ENCODE assay signal across 10 cellular contexts in genomic region chr3:20141841-20142240, GRCh38. TPM values are rescaled to one million over a fixed set of nuclear protein-coding genes. Genes with fewer than 3 reads are reported as not detected.
A peak's percentile ranks its signal among the peaks of the same experiment; 100 is the strongest.
DNase-seq lines count a peak whose midpoint lies in the region; ATAC-seq and TF ChIP-seq lines count a peak whose summit lies in the region.
"Had no signal": no experiment of that assay in that cellular context is flagged by ENCODE, and none has a peak within 500 bp of the region (broad histone marks: within the 10 kb centered on the region; RNA-seq: fewer than 3 reads in every experiment).

No MANE protein-coding gene starts in this region.

- peaks cover 7% of the 10 kb centered on the region for H3K9me3 Mint-ChIP-seq in Caco-2 (ENCODE audit: unreplicated experiment)

- no peak for TF ChIP-seq CTCF in Caco-2 (IDR thresholded peaks at IDR 0.05; ENCODE audit: insufficient read depth in 1 of 2, low read depth in 1 of 2, low read length in 1 of 2, severe bottlenecking in 1 of 2, unreplicated experiment in 1 of 2)

- H3K36me3 Mint-ChIP-seq in Caco-2 (ENCODE audit: insufficient read depth, unreplicated experiment): no peaks in the 10 kb centered on the region

- no peak for DNase-seq in Caco-2
- peak; percentile 57 for DNase-seq in SK-N-DZ (ENCODE audit: low spot score)
- peak; percentile 22 to 87 (median 66) for DNase-seq in head of caudate nucleus
- peak; percentile 64 for DNase-seq in occipital lobe (lab: John Stamatoyannopoulos, UW)
- no peak for DNase-seq in NCI-H526 (lab: John Stamatoyannopoulos, UW)
- DNase-seq in activated CD8-positive, alpha-beta memory T cell treated with anti-CD3 and anti-CD28 coated beads for 24 hours: no peak
- DNase-seq: CD4-positive, CD25-positive, alpha-beta regulatory T cell; NCI-H1694 treated with DMSO at 0.1 percent for 48 hours had no signal

- intact Hi-C loops in Caco-2 (cut with micrococcal nuclease; ENCODE audit: unreplicated experiment): no loop called here
- intact Hi-C loops in head of caudate nucleus (cut with DNase I): no loop called here

- H3K4me1 Mint-ChIP-seq in Caco-2 (ENCODE audit: low read depth, unreplicated experiment): peaks cover 13% of the 10 kb centered on the region

- no peaks in the 10 kb centered on the region for H3K27me3 ChIP-seq in Caco-2 (replicated peaks; ENCODE audit: control insufficient read depth, insufficient read depth, low read length)

- H3K4me3 ChIP-seq in Caco-2 (ENCODE audit: low read depth, low read length): no peak overlapping the region

- no peak overlapping the region for H3K4me3 Mint-ChIP-seq in Caco-2 (ENCODE audit: unreplicated experiment)
- H3K4me3 Mint-ChIP-seq: CD4-positive, CD25-positive, alpha-beta regulatory T cell had no signal

- H3K9me3 ChIP-seq in Caco-2: no peaks in the 10 kb centered on the region

- no peak for ATAC-seq in HG03354 (IDR thresholded peaks at IDR 0.05; ENCODE audit: poor library complexity, severe bottlenecking, unreplicated experiment)
- ATAC-seq in HG02870 (IDR thresholded peaks at IDR 0.05; ENCODE audit: unreplicated experiment): no peak

- H3K4me1 ChIP-seq in Caco-2: peaks cover 14% of the 10 kb centered on the region; the same call in 1 of the 2 replicates

- CTCF ChIA-PET in Caco-2 (lab: Charles Lee): no interaction called here

- no peaks in the 10 kb centered on the region for H3K27me3 Mint-ChIP-seq in Caco-2 (ENCODE audit: insufficient read depth, unreplicated experiment)
- H3K27me3 Mint-ChIP-seq: CD4-positive, CD25-positive, alpha-beta regulatory T cell had no signal

- BruUV-seq in Caco-2 (replicated peaks; lab: Mats Ljungman, UMichigan): no TSS peak

- POLR2A ChIA-PET in Caco-2 (lab: Charles Lee): no interaction called here

- peak overlapping the region; percentile 15 for H3K27ac Mint-ChIP-seq in Caco-2 (ENCODE audit: unreplicated experiment)

- no peaks in the 10 kb centered on the region for H3K36me3 ChIP-seq in Caco-2 (ENCODE audit: control insufficient read depth, insufficient read depth, low read length)

RNA-seq across cellular contexts. Expression of gene SGO1, which starts 44.2 kb away (rescaled TPM):
- 24.2 and 27.2 TPM in 2 replicates for total RNA-seq in Caco-2 (2022)
- 23.1 and 28.5 TPM in 2 replicates for polyA plus RNA-seq in SK-N-DZ (2014; cell fraction: cytosol; rRNA removed)
- polyA plus RNA-seq in SK-N-DZ (2014; cell fraction: nucleus; rRNA removed): 18.1 and 19.7 TPM in 2 replicates
- 1.7 TPM for total RNA-seq in occipital lobe

Comparison
In these comparisons a context has a peak if more than half of its experiments do, and no peak if none do; other contexts are left out.
1. DNase-seq: peak in SK-N-DZ (single experiment), head of caudate nucleus (42 of 42) and occipital lobe (single experiment); none in Caco-2 (0 of 2), NCI-H526 (0 of 2) and activated CD8-positive, alpha-beta memory T cell treated with anti-CD3 and anti-CD28 coated beads for 24 hours (single experiment).